Comparison of ENCODE assay signal across 18 cellular contexts in the genomic region with DNA sequence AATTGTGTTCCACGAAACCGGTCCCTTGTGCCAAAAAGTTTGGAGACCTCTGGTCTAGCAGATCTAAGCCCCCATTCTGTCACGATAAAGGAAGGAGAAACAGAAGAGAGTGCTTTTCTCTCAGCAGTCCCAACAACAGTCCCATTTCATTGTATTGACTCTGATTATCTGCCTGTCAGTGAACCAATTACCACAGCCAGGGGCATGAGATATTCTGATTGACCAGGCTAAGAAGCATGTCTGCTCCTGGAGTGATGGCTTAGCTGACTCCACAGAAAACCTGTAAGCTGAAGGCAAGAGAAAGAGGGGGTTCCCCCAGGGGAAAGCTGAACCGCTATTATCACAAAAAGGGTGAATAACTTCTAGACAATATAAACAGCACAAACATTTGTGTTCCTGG.
DNase-seq lines count a peak whose midpoint lies in the region; ATAC-seq, FAIRE-seq and TF ChIP-seq lines count a peak whose summit lies in the region.
"Had no signal": no experiment of that assay in that cellular context is flagged by ENCODE, and none has a peak within 500 bp of the region (broad histone marks: within the 10 kb centered on the region; RNA-seq: fewer than 3 reads in every experiment).

No MANE protein-coding gene starts in this region.

- H3K79me2 ChIP-seq in PC-3 (ENCODE audit: low read length), result no peaks in the 10 kb centered on the region
- H3K79me2 ChIP-seq in mesendoderm (ENCODE audit: control insufficient read depth, insufficient read depth, low read length), result no peaks in the 10 kb centered on the region

- no peak for ATAC-seq in PC-3
- no peak for ATAC-seq in HG03342 (IDR thresholded peaks at IDR 0.05; ENCODE audit: unreplicated experiment)
- ATAC-seq: CD8-positive, alpha-beta T cell had no signal

- no peak overlapping the region for H3K4me3 ChIP-seq in PC-3 (ENCODE audit: low read length)
- H3K4me3 ChIP-seq in mesendoderm (ENCODE audit: low read length), result no peak overlapping the region
- H3K4me3 ChIP-seq: BLaER1 treated with 17β-estradiol and CSF1 and Interleukin-3, amounts not matched to agents 10 nM and 100 nM had no signal

- POLR2A ChIA-PET in PC-3 (lab: Charles Lee; ENCODE audit: unreplicated experiment), result no interaction called here

- H2BK15ac ChIP-seq in mesendoderm (replicated peaks; ENCODE audit: low read depth), result no peak overlapping the region

- no peak for TF ChIP-seq CTCF in PC-3 (conservative IDR thresholded peaks at IDR 0.05; ENCODE audit: low read depth, low read length)

- WGBS in mesendoderm (ENCODE audit: extremely low coverage, insufficient coverage, low lambda C conversion rate), result no CpG with 5 or more reads among the region's 4 CpGs

- intact Hi-C loops in PC-3 (cut with micrococcal nuclease), result no loop called here

- H3K4ac ChIP-seq in mesendoderm (ENCODE audit: low read depth, low read length), result no peak overlapping the region

- H3K9me3 ChIP-seq in PC-3 (ENCODE audit: low read length), result no peaks in the 10 kb centered on the region
- H3K9me3 ChIP-seq: BLaER1 treated with 17β-estradiol and CSF1 and Interleukin-3, amounts not matched to agents 10 nM and 100 nM had no signal

- H3K9ac ChIP-seq in PC-3 (ENCODE audit: low read length), result peak overlapping the region; percentile 67
- no peak overlapping the region for H3K9ac ChIP-seq in mesendoderm (ENCODE audit: low read length)
- H3K9ac ChIP-seq: BLaER1 treated with 17β-estradiol and CSF1 and Interleukin-3, amounts not matched to agents 10 nM and 100 nM had no signal

- CTCF ChIA-PET in PC-3 (lab: Charles Lee), result no interaction called here

- no TSS peak for BruUV-seq in PC-3 (replicated peaks; lab: Mats Ljungman, UMichigan)

- no peaks in the 10 kb centered on the region for H3K9me2 ChIP-seq in PC-3 (replicated peaks; ENCODE audit: low read length)

- no peak overlapping the region for H4K5ac ChIP-seq in mesendoderm (ENCODE audit: low read length)

- H3K18ac ChIP-seq in mesendoderm (ENCODE audit: low read length), result no peak overlapping the region

- no peaks in the 10 kb centered on the region for H3K27me3 ChIP-seq in PC-3 (ENCODE audit: low read length)
- no peaks in the 10 kb centered on the region for H3K27me3 ChIP-seq in mesendoderm (ENCODE audit: insufficient read depth, low read length, poor library complexity)
- H3K27me3 ChIP-seq: BLaER1 treated with 17β-estradiol and CSF1 and Interleukin-3, amounts not matched to agents 10 nM and 100 nM had no signal

- H4K8ac ChIP-seq in mesendoderm (ENCODE audit: low read depth, low read length), result no peak overlapping the region

- no peak overlapping the region for H2AFZ ChIP-seq in PC-3 (ENCODE audit: low read length)

- no peak overlapping the region for H3K56ac ChIP-seq in mesendoderm (ENCODE audit: low read length)

- H3K4me2 ChIP-seq in PC-3 (ENCODE audit: low read length) (no peak overlapping the region), mesendoderm (ENCODE audit: low read length) (no peak overlapping the region)
- H3K4me2 ChIP-seq: BLaER1 treated with 17β-estradiol and CSF1 and Interleukin-3, amounts not matched to agents 10 nM and 100 nM had no signal

- H2BK5ac ChIP-seq in mesendoderm (ENCODE audit: low read length), result no peak overlapping the region

- H2AK5ac ChIP-seq in mesendoderm (ENCODE audit: low read length), result no peak overlapping the region

- H3K36me3 ChIP-seq in PC-3 (ENCODE audit: low read depth, low read length), result no peaks in the 10 kb centered on the region
- H3K36me3 ChIP-seq in mesendoderm (ENCODE audit: control insufficient read depth, insufficient read depth, low read length), result no peaks in the 10 kb centered on the region
- H3K36me3 ChIP-seq: BLaER1 treated with 17β-estradiol and CSF1 and Interleukin-3, amounts not matched to agents 10 nM and 100 nM had no signal

- peaks cover 24% of the 10 kb centered on the region for H3K4me1 ChIP-seq in PC-3 (ENCODE audit: insufficient read depth, low read length)
- H3K4me1 ChIP-seq in mesendoderm (ENCODE audit: control insufficient read depth, low read depth, low read length), result peaks cover 10% of the 10 kb centered on the region

- no peaks in the 10 kb centered on the region for H3F3A ChIP-seq in PC-3 (ENCODE audit: low read length, unreplicated experiment)

- no peaks in the 10 kb centered on the region for H3K79me1 ChIP-seq in mesendoderm (ENCODE audit: low read length)

- DNase-seq in ELF-1 (ENCODE audit: low read depth, low spot score), result peak; percentile 16
- no peak for DNase-seq in PC-3
- DNase-seq in mesendoderm, result peak; percentile 88
- DNase-seq in pons (ENCODE audit: low spot score), result peak; percentile 15
- no peak for DNase-seq in GM19239 (ENCODE audit: insufficient read length, low spot score)
- DNase-seq in activated gamma-delta T cell treated with Interleukin-2 at 50 U/mL for 16 hours, result no peak
- DNase-seq: 8988T; Calu3; CD8-positive, alpha-beta T cell; DMS79 treated with DMSO at 0.1 percent for 48 hours; KBM-7 had no signal

- H3K27ac ChIP-seq in PC-3 (ENCODE audit: low read length) (peak overlapping the region; percentile 85), mesendoderm (ENCODE audit: low read depth, low read length) (no peak overlapping the region)
- H3K27ac ChIP-seq: BLaER1 treated with 17β-estradiol and CSF1 and Interleukin-3, amounts not matched to agents 10 nM and 100 nM; HL-60 had no signal

- no peak overlapping the region for H3K23ac ChIP-seq in mesendoderm (ENCODE audit: low read length)

- no peak for FAIRE-seq in GM19239 (lab: Jason Lieb, UNC)
- FAIRE-seq: G401.6, GM12891, GM18507, H1 had no signal

- H4K20me1 ChIP-seq in PC-3 (ENCODE audit: low read length), result no peaks in the 10 kb centered on the region
- H4K20me1 ChIP-seq: BLaER1 treated with 17β-estradiol and CSF1 and Interleukin-3, amounts not matched to agents 10 nM and 100 nM had no signal

- no peak overlapping the region for H2BK120ac ChIP-seq in mesendoderm (ENCODE audit: low read depth, low read length)

Comparison
In these comparisons a context has a peak if more than half of its experiments do, and no peak if none do; other contexts are left out.
1. DNase-seq: peak in ELF-1 (single experiment), mesendoderm (single experiment) and pons (single experiment); none in PC-3 (single experiment), GM19239 (single experiment) and activated gamma-delta T cell treated with Interleukin-2 at 50 U/mL for 16 hours (single experiment).